18 cellular contexts compared by ENCODE assay signal in genomic region chr4:2425386-2426068, GRCh38. TPM values are rescaled to one million over a fixed set of nuclear protein-coding genes. Genes with fewer than 3 reads are reported as not detected.
DNase-seq lines count a peak whose midpoint lies in the region; ATAC-seq, FAIRE-seq and TF ChIP-seq lines count a peak whose summit lies in the region.
"Had no signal": no experiment of that assay in that cellular context is flagged by ENCODE, and none has a peak within 500 bp of the region (broad histone marks: within the 10 kb centered on the region; RNA-seq: fewer than 3 reads in every experiment).

No MANE protein-coding gene starts in this region.

- H3K79me2 ChIP-seq in osteoblast (ENCODE audit: insufficient read depth, low read length) = no peaks in the 10 kb centered on the region

- TF ChIP-seq CTCF in kidney (IDR thresholded peaks at IDR 0.05; ENCODE audit: borderline replicate concordance, extremely low read depth, insufficient read depth) = no peak
- TF ChIP-seq CTCF in osteoblast (IDR thresholded peaks at IDR 0.05; ENCODE audit: extremely low read depth, low read depth, low read length) = no peak
- TF ChIP-seq CTCF in upper lobe of right lung (IDR thresholded peaks at IDR 0.05) = no peak
- TF ChIP-seq CTCF in D721Med (IDR thresholded peaks at IDR 0.05; ENCODE audit: insufficient read depth, missing control alignments) = no peak

- FAIRE-seq in kidney (lab: Jason Lieb, UNC) (no peak), D721Med (lab: Jason Lieb, UNC) (no peak)

- no peak overlapping the region for H3K4me2 ChIP-seq in osteoblast (ENCODE audit: insufficient read depth, low read length)
- H3K4me2 ChIP-seq: BLaER1 had no signal

- H3K36me3 ChIP-seq in kidney (ENCODE audit: control insufficient read depth in 1 of 2, insufficient read depth in 2 of 2, low read length in 2 of 2) (no peaks in the 10 kb centered on the region), osteoblast (ENCODE audit: insufficient read depth, low read length) (no peaks in the 10 kb centered on the region), upper lobe of right lung (no peaks in the 10 kb centered on the region)
- H3K36me3 ChIP-seq: BLaER1, HAP-1 had no signal

- intact Hi-C loops in Right ventricle myocardium superior (cut with DNase I) = no loop called here
- intact Hi-C loops in left ventricle myocardium superior (cut with micrococcal nuclease) = no loop called here
- intact Hi-C loops in kidney (cut with DNase I) = no loop called here
- intact Hi-C loops in upper lobe of right lung (cut with DNase I) = loop anchor here (10.0 kb wide), 1 partner anchor 191 kb away; no protein-coding TSS in a partner anchor

- H3K27me3 ChIP-seq in osteoblast (ENCODE audit: insufficient read depth, low read length) = peaks cover 25% of the 10 kb centered on the region
- H3K27me3 ChIP-seq in upper lobe of right lung = peaks cover 15% of the 10 kb centered on the region

- H3K4me3 ChIP-seq in kidney (ENCODE audit: low read length in 2 of 2) = no peak overlapping the region
- H3K4me3 ChIP-seq in osteoblast (ENCODE audit: insufficient read depth, low read length) = no peak overlapping the region
- no peak overlapping the region for H3K4me3 ChIP-seq in upper lobe of right lung
- H3K4me3 ChIP-seq: BLaER1, HAP-1 had no signal

- H3K9me3 ChIP-seq in kidney (ENCODE audit: control insufficient read depth in 1 of 2, low read length in 2 of 2) (no peaks in the 10 kb centered on the region), osteoblast (ENCODE audit: low read depth, low read length) (peaks cover 2% of the 10 kb centered on the region), upper lobe of right lung (no peaks in the 10 kb centered on the region)
- H3K9me3 ChIP-seq: BLaER1, HAP-1 had no signal

- H3K27ac ChIP-seq in kidney (ENCODE audit: low read depth in 2 of 2, low read length in 2 of 2) (no peak overlapping the region), osteoblast (ENCODE audit: low read depth, low read length) (no peak overlapping the region), upper lobe of right lung (no peak overlapping the region)
- H3K27ac ChIP-seq: BLaER1, HL-60 had no signal

- DNase-seq in Right ventricle myocardium superior (peak; percentile 35), left ventricle myocardium superior (no peak), kidney (peak; percentile 60), osteoblast (ENCODE audit: insufficient read length, low spot score, missing footprints) (peak; percentile 6), nucleus accumbens (lab: John Stamatoyannopoulos, UW) (no peak), upper lobe of right lung (no peak), D721Med (ENCODE audit: insufficient read length, low spot score) (no peak)
- DNase-seq: 8988T; CD4-positive, alpha-beta memory T cell; DMS79 treated with DMSO at 0.1 percent for 48 hours; GF-D8 had no signal

- peaks cover 6% of the 10 kb centered on the region for H4K20me1 ChIP-seq in osteoblast (ENCODE audit: insufficient read depth, low read length)

- no peak overlapping the region for H2AFZ ChIP-seq in osteoblast (ENCODE audit: low read length)

- H3K9ac ChIP-seq in kidney (ENCODE audit: low read length in 2 of 2) = no peak overlapping the region
- H3K9ac ChIP-seq: BLaER1 had no signal

- H3K4me1 ChIP-seq in kidney (ENCODE audit: control insufficient read depth in 1 of 2, insufficient read depth in 1 of 2, low read depth in 1 of 2, low read length in 2 of 2) (no peaks in the 10 kb centered on the region), osteoblast (ENCODE audit: insufficient read depth, low read length) (no peaks in the 10 kb centered on the region), upper lobe of right lung (no peaks in the 10 kb centered on the region)
- H3K4me1 ChIP-seq: HAP-1 had no signal

- ATAC-seq in Right ventricle myocardium superior (ENCODE audit: poor library complexity) = no peak
- no peak for ATAC-seq in left ventricle myocardium superior
- ATAC-seq in upper lobe of right lung = no peak

RNA-seq across cellular contexts. Expression of gene CFAP99, which starts 6.8 kb away (rescaled TPM):
- total RNA-seq in Right ventricle myocardium superior (not detected), left ventricle myocardium superior (not detected), kidney (1.7 TPM), osteoblast (under 0.01 TPM in 2 replicates), upper lobe of right lung (not detected)
- polyA plus RNA-seq in kidney (ENCODE audit: insufficient read depth, low read depth, low replicate concordance) = 1.5 TPM
- total RNA-seq: A673, H4, HT1080 had no signal
- polyA plus RNA-seq: AG04450; CD4-positive, alpha-beta memory T cell had no signal

RNA-seq across cellular contexts. Expression of gene ZFYVE28, which starts 7.1 kb away (rescaled TPM):
- total RNA-seq in Right ventricle myocardium superior = 6.7 TPM
- total RNA-seq in left ventricle myocardium superior = 5.6 TPM
- total RNA-seq in kidney = 18.9 TPM
- polyA plus RNA-seq in kidney (ENCODE audit: insufficient read depth, low read depth, low replicate concordance) = 8.0 TPM
- total RNA-seq in osteoblast = 9.7 and 10.5 TPM in 2 replicates
- 16.6 TPM for total RNA-seq in upper lobe of right lung

RNA-seq across cellular contexts. Expression of gene RNF4, which starts 43.4 kb away (rescaled TPM):
- 22.3 TPM for total RNA-seq in Right ventricle myocardium superior
- 26.1 TPM for total RNA-seq in left ventricle myocardium superior
- total RNA-seq in kidney = 61.5 TPM
- polyA plus RNA-seq in kidney (ENCODE audit: insufficient read depth, low read depth, low replicate concordance) = 24.2 TPM
- 68.8 and 76.0 TPM in 2 replicates for total RNA-seq in osteoblast
- 41.0 TPM for total RNA-seq in upper lobe of right lung

Comparison
In these comparisons a context has a peak if more than half of its experiments do, and no peak if none do; other contexts are left out.
1. DNase-seq: peak in Right ventricle myocardium superior (single experiment), kidney (single experiment) and osteoblast (single experiment); none in left ventricle myocardium superior (single experiment), nucleus accumbens (0 of 56), upper lobe of right lung (single experiment) and D721Med (single experiment).